In genomic region chr2:9658972-9659371, GRCh38 we compare ENCODE assay signal across 15 cellular contexts. TPM values are rescaled to one million over a fixed set of nuclear protein-coding genes. Genes with fewer than 3 reads are reported as not detected.
A peak's percentile ranks its signal among the peaks of the same experiment; 100 is the strongest.
DNase-seq lines count a peak whose midpoint lies in the region; ATAC-seq and TF ChIP-seq lines count a peak whose summit lies in the region.
"Had no signal": no experiment of that assay in that cellular context is flagged by ENCODE, and none has a peak within 500 bp of the region (broad histone marks: within the 10 kb centered on the region; RNA-seq: fewer than 3 reads in every experiment).

No MANE protein-coding gene starts in this region.

- no peak overlapping the region for H3K9ac ChIP-seq in fibroblast of lung (ENCODE audit: insufficient read depth, low read length)

- ATAC-seq in Right ventricle myocardium superior (ENCODE audit: poor library complexity), result no peak
- no peak for ATAC-seq in HG02870 (IDR thresholded peaks at IDR 0.05; ENCODE audit: unreplicated experiment)
- ATAC-seq: activated T-cell treated with anti-CD3 and anti-CD28 coated beads, Interleukin-2, amount 50 U/mL, for 4 hours; Right ventricle myocardium inferior had no signal

- H3K79me2 ChIP-seq in fibroblast of lung (ENCODE audit: control insufficient read depth, insufficient read depth, low read length), result no peaks in the 10 kb centered on the region

- H3K4me3 ChIP-seq in SJCRH30 (no peak overlapping the region), fibroblast of lung (replicated peaks in 1 of 4; ENCODE audit: control extremely low read depth in 1 of 4, insufficient read depth in 1 of 4, low read depth in 3 of 4, low read length in 4 of 4) (no peak overlapping the region), skeletal muscle cell (ENCODE audit: low read depth, low read length) (no peak overlapping the region)

- H3K27me3 ChIP-seq in SJCRH30 (0 out of 2 replicates have a peak, but pooled peaks cover 2% of the 10 kb centered on the region), fibroblast of lung (ENCODE audit: control insufficient read depth, insufficient read depth, low read length) (no peaks in the 10 kb centered on the region)

- H3K36me3 ChIP-seq in SJCRH30, result no peaks in the 10 kb centered on the region
- H3K36me3 ChIP-seq in fibroblast of lung (ENCODE audit: control insufficient read depth, insufficient read depth, low read length), result no peaks in the 10 kb centered on the region

- H3K9me3 ChIP-seq in SJCRH30 (replicated peaks) (no peaks in the 10 kb centered on the region), fibroblast of lung (ENCODE audit: control insufficient read depth, insufficient read depth, low read depth, low read length) (no peaks in the 10 kb centered on the region)

- DNase-seq in DMS 273 (lab: John Stamatoyannopoulos, UW; ENCODE audit: unreplicated experiment) (peak; percentile 24), DMS 273 treated with DMSO at 0.1 percent for 48 hours (lab: John Stamatoyannopoulos, UW) (no peak), SJCRH30 (peak; percentile 92 to 97), fibroblast of lung (ENCODE audit: low read depth in 2 of 2) (peak; percentile 45 to 75), skeletal muscle cell (ENCODE audit: low read depth) (peak; percentile 52), Right ventricle myocardium superior (no peak), NCI-H524 (lab: John Stamatoyannopoulos, UW) (no peak)
- DNase-seq: activated CD4-positive, alpha-beta T cell treated with anti-CD3 and anti-CD28 coated beads, Interleukin-2, amount 10 ng/mL, durations not matched to agents 7 days and 5 days; activated T-cell treated with anti-CD3 and anti-CD28 coated beads, Interleukin-2, amount 50 U/mL, for 4 hours; dermis blood vessel endothelial cell; NCI-H2029 treated with DMSO at 0.1 percent for 48 hours; T-helper 9 cell had no signal

- no peak for TF ChIP-seq CTCF in fibroblast of lung (conservative IDR thresholded peaks at IDR 0.05 in 1 of 2, IDR thresholded peaks at IDR 0.05 in 1 of 2; ENCODE audit: low read depth in 1 of 2, low read length in 2 of 2)

- no peak overlapping the region for H2AFZ ChIP-seq in fibroblast of lung (ENCODE audit: low read length)

- H4K20me1 ChIP-seq in fibroblast of lung (ENCODE audit: control insufficient read depth, extremely low read depth, insufficient read depth, low read length), result no peaks in the 10 kb centered on the region

- peak overlapping the region; percentile 51 for H3K27ac ChIP-seq in SJCRH30
- H3K27ac ChIP-seq in fibroblast of lung (ENCODE audit: insufficient read depth, low read length), result no peak overlapping the region
- H3K27ac ChIP-seq: 22Rv1 had no signal

- no peak overlapping the region for H3K4me2 ChIP-seq in fibroblast of lung (ENCODE audit: extremely low read depth, insufficient read depth, low read length)

- H3K4me1 ChIP-seq in SJCRH30 (peaks cover 36% of the 10 kb centered on the region), fibroblast of lung (ENCODE audit: control insufficient read depth, extremely low read depth, insufficient read depth, low read length) (peaks cover 21% of the 10 kb centered on the region)

- intact Hi-C loops in Right ventricle myocardium superior (cut with DNase I), result no loop called here

RNA-seq across cellular contexts. Expression of gene YWHAQ, which starts 28.2 kb away (rescaled TPM):
- 516 and 523 TPM in 2 replicates for total RNA-seq in SJCRH30 (2014; rRNA removed; shearing (Covaris generic))
- total RNA-seq in fibroblast of lung (247 and 323 TPM in 2 replicates), Right ventricle myocardium superior (102 TPM)
- polyA plus RNA-seq in fibroblast of lung, result 510 and 666 TPM in 2 replicates
- 393 and 565 TPM in 2 replicates for polyA plus RNA-seq in fibroblast of lung (2012)
- polyA minus RNA-seq in fibroblast of lung (ENCODE audit: low replicate concordance), result 89.7 and 132 TPM in 2 replicates

Comparison
In these comparisons a context has a peak if more than half of its experiments do, and no peak if none do; other contexts are left out.
1. DNase-seq: peak in DMS 273 (single experiment), SJCRH30 (2 of 2), fibroblast of lung (2 of 2) and skeletal muscle cell (single experiment); none in DMS 273 treated with DMSO at 0.1 percent for 48 hours (single experiment), Right ventricle myocardium superior (single experiment) and NCI-H524 (0 of 2).